ENCODE assay signal across 8 cellular contexts in genomic region chr12:98503593-98504367, GRCh38. TPM values are rescaled to one million over a fixed set of nuclear protein-coding genes. Genes with fewer than 3 reads are reported as not detected.
DNase-seq lines count a peak whose midpoint lies in the region; ATAC-seq and TF ChIP-seq lines count a peak whose summit lies in the region.

No MANE protein-coding gene starts in this region.

- peak overlapping the region; percentile 49 for H3K4me3 ChIP-seq in ovary
- peak overlapping the region in 2 of 3 donors; percentile 36 to 59 for H3K4me3 ChIP-seq in thyroid gland (replicated peaks in 1 of 3)

- H3K9me3 Mint-ChIP-seq in activated naive CD8-positive, alpha-beta T cell (ENCODE audit: low read depth): no peaks in the 10 kb centered on the region

- H3K27ac Mint-ChIP-seq in activated naive CD8-positive, alpha-beta T cell: peak overlapping the region; percentile 98

- WGBS in ovary, 3 donors: 0 to 1% (median 0%) methylated on average over 43 of the region's 43 CpGs
- 1% methylated on average over 43 of the region's 43 CpGs for WGBS in thyroid gland, 2 donors

- H3K36me3 ChIP-seq in ovary (no peaks in the 10 kb centered on the region), thyroid gland (no peaks in the 10 kb centered on the region)

- TF ChIP-seq CTCF in GM10248 (IDR thresholded peaks at IDR 0.05; ENCODE audit: control extremely low read depth, extremely low read depth, low read depth, missing control alignments) (no peak), ovary (IDR thresholded peaks at IDR 0.05) (no peak), thyroid gland (IDR thresholded peaks at IDR 0.05) (no peak)

- H3K4me1 Mint-ChIP-seq in activated naive CD8-positive, alpha-beta T cell (ENCODE audit: low read depth): peaks cover 20% of the 10 kb centered on the region

- H3K27me3 ChIP-seq in ovary (no peaks in the 10 kb centered on the region), thyroid gland (no peaks in the 10 kb centered on the region)

- peak; percentile 34 for TF ChIP-seq POLR2A in ovary (IDR thresholded peaks at IDR 0.05)
- peak in 1 of 2 donors; percentile 54 for TF ChIP-seq POLR2A in thyroid gland (IDR thresholded peaks at IDR 0.05)

- no peaks in the 10 kb centered on the region for H3K27me3 Mint-ChIP-seq in activated naive CD8-positive, alpha-beta T cell

- intact Hi-C loops in head of caudate nucleus (cut with DNase I) (loop anchor here (1.0 to 10.0 kb wide), 2 partner anchors 12 to 91 kb away; partner anchors contain the start of genes SLC25A3 and TMPO), ovary (cut with DNase I) (no loop called here), thyroid gland (cut with DNase I) (no loop called here)

- peak; percentile 76 for ATAC-seq in HG02610 (IDR thresholded peaks at IDR 0.05; ENCODE audit: unreplicated experiment)
- ATAC-seq in SK-N-SH treated with all-trans-retinoic acid at 6 μM for 48 hours: peak; percentile 78

- no peak for TF ChIP-seq EP300 in ovary (IDR thresholded peaks at IDR 0.05)

- H3K27ac ChIP-seq in ovary: peak overlapping the region; percentile 87 to 94
- H3K27ac ChIP-seq in thyroid gland: peak overlapping the region; percentile 81 to 94 (median 93)

- no peaks in the 10 kb centered on the region for H3K9me3 ChIP-seq in ovary
- H3K9me3 ChIP-seq in thyroid gland: no peaks in the 10 kb centered on the region

- H3K4me1 ChIP-seq in ovary (ENCODE audit: insufficient read depth) (peaks cover 2% of the 10 kb centered on the region), thyroid gland (no peaks in the 10 kb centered on the region)

- peak; percentile 88 for DNase-seq in GM10248 (ENCODE audit: extremely low spot score)
- DNase-seq in NCI-H1092 treated with DMSO at 0.1 percent for 48 hours (lab: John Stamatoyannopoulos, UW): peak; percentile 95
- peak; percentile 83 to 97 (median 91) for DNase-seq in head of caudate nucleus
- DNase-seq in ovary: peak; percentile 94 to 98 (median 97)
- peak; percentile 89 to 93 for DNase-seq in thyroid gland

- CTCF ChIA-PET in GM10248 (lab: Yijun Ruan, JAX): interaction anchor here (0.7 to 2.0 kb wide), 2 partner anchors 12 kb away, joined by 3 to 6 read pairs; partner anchors contain the start of gene TMPO

- H3K36me3 Mint-ChIP-seq in activated naive CD8-positive, alpha-beta T cell: no peaks in the 10 kb centered on the region

- POLR2A ChIA-PET in GM10248 (lab: Yijun Ruan, JAX): interaction anchor here (0.6 kb wide), 1 partner anchor 12 kb away, joined by 3 read pairs; no protein-coding TSS in a partner anchor

- peak overlapping the region; percentile 94 for H3K4me3 Mint-ChIP-seq in activated naive CD8-positive, alpha-beta T cell

TF ChIP-seq in SK-N-SH treated with all-trans-retinoic acid at 6 μM for 48 hours, 23 proteins besides CTCF, POLR2A, EP300 and RAD21:
- peak; percentile 19; the same call in 1 of the 2 replicates for TF ChIP-seq SNAI2 (CRISPR knock-in tag; IDR thresholded peaks at IDR 0.05)
- TF ChIP-seq, protein P1, sequence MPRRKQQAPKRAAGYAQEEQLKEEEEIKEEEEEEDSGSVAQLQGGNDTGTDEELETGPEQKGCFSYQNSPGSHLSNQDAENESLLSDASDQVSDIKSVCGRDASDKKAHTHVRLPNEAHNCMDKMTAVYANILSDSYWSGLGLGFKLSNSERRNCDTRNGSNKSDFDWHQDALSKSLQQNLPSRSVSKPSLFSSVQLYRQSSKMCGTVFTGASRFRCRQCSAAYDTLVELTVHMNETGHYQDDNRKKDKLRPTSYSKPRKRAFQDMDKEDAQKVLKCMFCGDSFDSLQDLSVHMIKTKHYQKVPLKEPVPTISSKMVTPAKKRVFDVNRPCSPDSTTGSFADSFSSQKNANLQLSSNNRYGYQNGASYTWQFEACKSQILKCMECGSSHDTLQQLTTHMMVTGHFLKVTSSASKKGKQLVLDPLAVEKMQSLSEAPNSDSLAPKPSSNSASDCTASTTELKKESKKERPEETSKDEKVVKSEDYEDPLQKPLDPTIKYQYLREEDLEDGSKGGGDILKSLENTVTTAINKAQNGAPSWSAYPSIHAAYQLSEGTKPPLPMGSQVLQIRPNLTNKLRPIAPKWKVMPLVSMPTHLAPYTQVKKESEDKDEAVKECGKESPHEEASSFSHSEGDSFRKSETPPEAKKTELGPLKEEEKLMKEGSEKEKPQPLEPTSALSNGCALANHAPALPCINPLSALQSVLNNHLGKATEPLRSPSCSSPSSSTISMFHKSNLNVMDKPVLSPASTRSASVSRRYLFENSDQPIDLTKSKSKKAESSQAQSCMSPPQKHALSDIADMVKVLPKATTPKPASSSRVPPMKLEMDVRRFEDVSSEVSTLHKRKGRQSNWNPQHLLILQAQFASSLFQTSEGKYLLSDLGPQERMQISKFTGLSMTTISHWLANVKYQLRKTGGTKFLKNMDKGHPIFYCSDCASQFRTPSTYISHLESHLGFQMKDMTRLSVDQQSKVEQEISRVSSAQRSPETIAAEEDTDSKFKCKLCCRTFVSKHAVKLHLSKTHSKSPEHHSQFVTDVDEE (CRISPR knock-in tag; IDR thresholded peaks at IDR 0.05): peak; percentile 30; the same call in 1 of the 2 replicates
- TF ChIP-seq ZFP30 (CRISPR knock-in tag; IDR thresholded peaks at IDR 0.05): no peak
- TF ChIP-seq TCF4 (CRISPR knock-in tag; IDR thresholded peaks at IDR 0.05; ENCODE audit: borderline replicate concordance): no peak
- TF ChIP-seq BACH2 (CRISPR knock-in tag; IDR thresholded peaks at IDR 0.05; ENCODE audit: borderline replicate concordance): no peak
- TF ChIP-seq ARNTL (CRISPR knock-in tag; IDR thresholded peaks at IDR 0.05; ENCODE audit: borderline replicate concordance, low read depth): no peak
- no peak for TF ChIP-seq TOX (CRISPR knock-in tag; IDR thresholded peaks at IDR 0.05; ENCODE audit: borderline replicate concordance)
- no peak for TF ChIP-seq POU6F1 (CRISPR knock-in tag; IDR thresholded peaks at IDR 0.05; ENCODE audit: borderline replicate concordance, low read depth)
- no peak for TF ChIP-seq ESRRG (CRISPR knock-in tag; IDR thresholded peaks at IDR 0.05)
- no peak for TF ChIP-seq CSRNP3 (CRISPR knock-in tag; IDR thresholded peaks at IDR 0.05)
- no peak for TF ChIP-seq GLIS3 (CRISPR knock-in tag; IDR thresholded peaks at IDR 0.05)
- no peak for TF ChIP-seq PATZ1 (CRISPR knock-in tag; IDR thresholded peaks at IDR 0.05; ENCODE audit: borderline replicate concordance)
- no peak for TF ChIP-seq ISL1 (CRISPR knock-in tag; IDR thresholded peaks at IDR 0.05)
- TF ChIP-seq RARB (CRISPR knock-in tag; IDR thresholded peaks at IDR 0.05): no peak
TF ChIP-seq in SK-N-SH treated with all-trans-retinoic acid at 6 μM for 48 hours: peak in this region for 2.

RNA-seq across cellular contexts. Expression of gene TMPO, which starts 11.6 kb away (rescaled TPM):
- total RNA-seq in ovary (100 to 1,000 TPM in 5 of 7 donors, 10 to 100 TPM in 2; 82.0 to 144 (median 117) TPM), thyroid gland (10 to 100 TPM; 47.3 to 57.6 (median 55.6) TPM)
- 10 to 100 TPM; 48.4 to 63.6 TPM for polyA plus RNA-seq in ovary

Comparison
In these comparisons a context has a peak if more than half of its experiments do, and no peak if none do; other contexts are left out.
1. Peak in every context shown above with its lines: DNase-seq, ATAC-seq, H3K4me3 ChIP-seq and H3K27ac ChIP-seq.